Comparison of ENCODE assay signal across 1 cellular context in the genomic region with DNA sequence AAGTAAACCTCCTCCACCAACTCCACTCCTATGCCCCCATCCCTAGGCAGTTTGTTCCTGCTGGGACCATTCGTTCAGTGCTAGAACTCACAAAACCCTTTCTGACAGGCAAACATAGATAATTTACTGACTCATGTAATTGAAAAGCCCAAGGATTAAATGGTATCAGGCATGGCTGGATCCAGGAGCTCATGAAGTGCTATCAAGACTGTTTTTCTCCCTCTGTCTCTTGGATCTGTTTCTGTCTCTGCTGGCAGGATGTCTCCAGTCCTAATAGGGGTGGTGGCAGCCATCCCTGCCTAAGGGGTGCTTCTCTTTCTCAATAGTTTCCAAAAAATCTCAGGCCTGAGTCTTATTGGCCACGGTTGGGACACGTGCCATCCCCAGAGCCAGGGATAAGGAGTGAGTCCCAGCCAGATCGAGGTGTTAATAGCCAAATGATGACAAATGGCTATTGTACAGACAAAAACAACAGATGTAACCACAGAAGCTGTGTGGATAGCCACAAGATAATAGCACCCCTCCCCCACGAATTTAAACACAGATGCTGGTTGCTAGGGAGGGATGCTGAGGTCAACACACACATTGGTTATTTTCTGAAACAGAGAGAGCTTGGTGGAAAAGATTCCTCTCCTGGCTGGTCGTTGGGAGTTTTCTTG.
TF ChIP-seq lines count a peak whose summit lies in the region.

No MANE protein-coding gene starts in this region.

TF ChIP-seq in HepG2, 621 proteins besides CTCF, POLR2A, EP300 and RAD21 (continued from another document):
- TF ChIP-seq, protein P1, sequence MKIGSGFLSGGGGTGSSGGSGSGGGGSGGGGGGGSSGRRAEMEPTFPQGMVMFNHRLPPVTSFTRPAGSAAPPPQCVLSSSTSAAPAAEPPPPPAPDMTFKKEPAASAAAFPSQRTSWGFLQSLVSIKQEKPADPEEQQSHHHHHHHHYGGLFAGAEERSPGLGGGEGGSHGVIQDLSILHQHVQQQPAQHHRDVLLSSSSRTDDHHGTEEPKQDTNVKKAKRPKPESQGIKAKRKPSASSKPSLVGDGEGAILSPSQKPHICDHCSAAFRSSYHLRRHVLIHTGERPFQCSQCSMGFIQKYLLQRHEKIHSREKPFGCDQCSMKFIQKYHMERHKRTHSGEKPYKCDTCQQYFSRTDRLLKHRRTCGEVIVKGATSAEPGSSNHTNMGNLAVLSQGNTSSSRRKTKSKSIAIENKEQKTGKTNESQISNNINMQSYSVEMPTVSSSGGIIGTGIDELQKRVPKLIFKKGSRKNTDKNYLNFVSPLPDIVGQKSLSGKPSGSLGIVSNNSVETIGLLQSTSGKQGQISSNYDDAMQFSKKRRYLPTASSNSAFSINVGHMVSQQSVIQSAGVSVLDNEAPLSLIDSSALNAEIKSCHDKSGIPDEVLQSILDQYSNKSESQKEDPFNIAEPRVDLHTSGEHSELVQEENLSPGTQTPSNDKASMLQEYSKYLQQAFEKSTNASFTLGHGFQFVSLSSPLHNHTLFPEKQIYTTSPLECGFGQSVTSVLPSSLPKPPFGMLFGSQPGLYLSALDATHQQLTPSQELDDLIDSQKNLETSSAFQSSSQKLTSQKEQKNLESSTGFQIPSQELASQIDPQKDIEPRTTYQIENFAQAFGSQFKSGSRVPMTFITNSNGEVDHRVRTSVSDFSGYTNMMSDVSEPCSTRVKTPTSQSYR (CRISPR knock-in tag; IDR thresholded peaks at IDR 0.05; ENCODE audit: borderline replicate concordance): 0 out of 2 replicates have a peak, but pooled peaks have one; percentile 27
- TF ChIP-seq ZNF329 (CRISPR knock-in tag; IDR thresholded peaks at IDR 0.05; ENCODE audit: low read depth): peak; percentile 97
- no peak for TF ChIP-seq REPIN1 (CRISPR knock-in tag; IDR thresholded peaks at IDR 0.05; ENCODE audit: borderline replicate concordance, low read depth)
